ENCODE assay signal across 12 cellular contexts in the genomic region with DNA sequence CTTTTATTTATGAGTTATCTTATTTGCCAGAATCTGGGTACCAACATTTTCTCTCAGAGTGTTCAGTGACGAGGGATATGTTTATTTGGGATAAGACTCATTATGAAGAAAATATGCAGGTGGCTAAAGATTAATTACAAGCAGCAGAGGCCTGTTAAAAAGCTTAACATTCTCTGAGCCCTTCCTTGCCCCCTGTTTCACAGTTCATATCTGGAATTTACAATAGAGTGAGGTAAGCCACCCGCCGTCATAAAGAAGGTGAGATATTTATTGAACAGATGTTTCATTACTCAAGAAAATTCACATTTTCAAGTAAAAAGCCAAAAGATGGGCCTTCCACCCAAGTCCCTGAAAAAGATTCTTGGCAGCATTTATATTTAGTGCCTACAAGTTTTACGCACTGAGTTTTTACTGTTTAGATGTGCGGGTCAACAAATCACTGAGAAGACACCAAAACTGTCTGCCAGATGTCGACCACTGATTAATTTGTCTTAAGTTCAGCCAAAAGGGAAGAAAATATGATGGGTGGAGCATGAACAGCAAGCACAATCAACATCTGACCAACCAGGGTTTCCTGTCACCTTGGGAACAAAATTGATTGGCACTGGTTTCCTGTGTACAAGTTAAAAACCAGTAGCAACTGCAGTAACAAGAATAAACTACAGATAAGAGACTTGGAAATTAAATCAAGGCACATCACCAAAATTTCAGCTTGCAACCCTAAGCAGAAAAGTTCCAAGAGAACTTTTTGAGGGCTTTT.
A peak's percentile ranks its signal among the peaks of the same experiment; 100 is the strongest.
DNase-seq lines count a peak whose midpoint lies in the region; ATAC-seq and TF ChIP-seq lines count a peak whose summit lies in the region.
"Had no signal": no experiment of that assay in that cellular context is flagged by ENCODE, and none has a peak within 500 bp of the region (broad histone marks: within the 10 kb centered on the region; RNA-seq: fewer than 3 reads in every experiment).

No MANE protein-coding gene starts in this region.

- H3K36me3 ChIP-seq in GM23338 (ENCODE audit: insufficient read depth), result no peaks in the 10 kb centered on the region
- no peaks in the 10 kb centered on the region for H3K36me3 ChIP-seq in esophagus muscularis mucosa
- H3K36me3 ChIP-seq in osteoblast (ENCODE audit: insufficient read depth, low read length), result no peaks in the 10 kb centered on the region
- H3K36me3 ChIP-seq: SJSA1 had no signal

- H3K36me3 Mint-ChIP-seq in GM23338 (ENCODE audit: low read depth), result no peaks in the 10 kb centered on the region
- H3K36me3 Mint-ChIP-seq: activated CD4-positive, alpha-beta memory T cell treated with anti-CD3 and anti-CD28 coated beads for 36 hours had no signal

- H3K27ac ChIP-seq in GM23338 (ENCODE audit: low read depth), result peak overlapping the region; percentile 64
- H3K27ac ChIP-seq in esophagus muscularis mucosa (replicated peaks in 1 of 4), result peak overlapping the region; percentile 21 to 47 (median 36)
- no peak overlapping the region for H3K27ac ChIP-seq in osteoblast (ENCODE audit: low read depth, low read length)
- H3K27ac ChIP-seq: SJSA1 had no signal

- no peak for TF ChIP-seq POLR2A in esophagus muscularis mucosa (IDR thresholded peaks at IDR 0.05; ENCODE audit: low read depth)

- peak overlapping the region; percentile 1; the same call in 1 of the 2 replicates for H3K4me2 ChIP-seq in GM23338
- H3K4me2 ChIP-seq in osteoblast (ENCODE audit: insufficient read depth, low read length), result no peak overlapping the region

- H4K20me1 ChIP-seq in GM23338 (replicated peaks; ENCODE audit: insufficient read depth), result no peaks in the 10 kb centered on the region
- H4K20me1 ChIP-seq in osteoblast (ENCODE audit: insufficient read depth, low read length), result no peaks in the 10 kb centered on the region

- no peak overlapping the region for H3K4me3 Mint-ChIP-seq in GM23338
- H3K4me3 Mint-ChIP-seq: activated CD4-positive, alpha-beta memory T cell treated with anti-CD3 and anti-CD28 coated beads for 36 hours had no signal

- H3K4me3 ChIP-seq in GM23338 (no peak overlapping the region), esophagus muscularis mucosa (no peak overlapping the region), osteoblast (ENCODE audit: insufficient read depth, low read length) (no peak overlapping the region)
- H3K4me3 ChIP-seq: SJSA1 had no signal

- DNase-seq in GM23338 (ENCODE audit: low spot score) (no peak), M059J (ENCODE audit: low read depth) (peak; percentile 45), esophagus muscularis mucosa (ENCODE audit: extremely low spot score) (no peak), osteoblast (ENCODE audit: insufficient read length, low spot score, missing footprints) (no peak), hippocampal formation (lab: John Stamatoyannopoulos, UW) (no peak)
- DNase-seq: activated CD4-positive, alpha-beta memory T cell treated with anti-CD3 and anti-CD28 coated beads for 36 hours; DND-41; stimulated activated CD4-positive, alpha-beta T cell treated with anti-CD3 and anti-CD28 coated beads, Interleukin-2, amount 100 ng/mL, for 48 hours; substantia nigra had no signal

- no peak for TF ChIP-seq EP300 in esophagus muscularis mucosa (IDR thresholded peaks at IDR 0.05)

- H3K9me2 ChIP-seq in GM23338 (ENCODE audit: insufficient read depth), result no peaks in the 10 kb centered on the region

- no peak for TF ChIP-seq CTCF in GM23338 (conservative IDR thresholded peaks at IDR 0.05; ENCODE audit: low read depth in 2 of 2)
- TF ChIP-seq CTCF in esophagus muscularis mucosa (IDR thresholded peaks at IDR 0.05), result no peak
- no peak for TF ChIP-seq CTCF in osteoblast (IDR thresholded peaks at IDR 0.05; ENCODE audit: extremely low read depth, low read depth, low read length)

- H2AFZ ChIP-seq in GM23338 (peak overlapping the region; percentile 67; the same call in 1 of the 2 replicates), osteoblast (ENCODE audit: low read length) (peak overlapping the region; percentile 25)

- intact Hi-C loops in esophagus muscularis mucosa (cut with DNase I), result loop anchor here (5.0 kb wide), 1 partner anchor 840 kb away; no protein-coding TSS in a partner anchor

- H3K79me2 ChIP-seq in GM23338 (replicated peaks; ENCODE audit: insufficient read depth) (no peaks in the 10 kb centered on the region), osteoblast (ENCODE audit: insufficient read depth, low read length) (no peaks in the 10 kb centered on the region)

- peaks cover 28% of the 10 kb centered on the region for H3K4me1 Mint-ChIP-seq in GM23338

- ATAC-seq in GM23338 (no peak), HG02642 (IDR thresholded peaks at IDR 0.05; ENCODE audit: poor library complexity, unreplicated experiment) (no peak), HG02763 (IDR thresholded peaks at IDR 0.05; ENCODE audit: unreplicated experiment) (no peak)

- peaks cover 29% of the 10 kb centered on the region for H3K4me1 ChIP-seq in GM23338 (ENCODE audit: insufficient read depth)
- H3K4me1 ChIP-seq in esophagus muscularis mucosa, result peaks cover 0 to 11% (median 1%) of the 10 kb centered on the region in 4 donors
- H3K4me1 ChIP-seq in osteoblast (ENCODE audit: insufficient read depth, low read length), result no peaks in the 10 kb centered on the region
- H3K4me1 ChIP-seq: SJSA1 had no signal

- WGBS in esophagus muscularis mucosa, result 52% methylated on average over 6 of the region's 6 CpGs

- H3K27me3 Mint-ChIP-seq in GM23338 (ENCODE audit: insufficient read depth, low read depth, poor library complexity), result no peaks in the 10 kb centered on the region

- peak overlapping the region; percentile 81 for H3K27ac Mint-ChIP-seq in GM23338
- H3K27ac Mint-ChIP-seq: activated CD4-positive, alpha-beta memory T cell treated with anti-CD3 and anti-CD28 coated beads for 36 hours had no signal

- H3K9me3 Mint-ChIP-seq in GM23338, result no peaks in the 10 kb centered on the region
- H3K9me3 Mint-ChIP-seq: activated CD4-positive, alpha-beta memory T cell treated with anti-CD3 and anti-CD28 coated beads for 36 hours had no signal

- no peaks in the 10 kb centered on the region for H3K9me3 ChIP-seq in esophagus muscularis mucosa
- no peaks in the 10 kb centered on the region for H3K9me3 ChIP-seq in osteoblast (ENCODE audit: low read depth, low read length)
- H3K9me3 ChIP-seq: SJSA1 had no signal

- H3F3A ChIP-seq in GM23338 (replicated peaks; ENCODE audit: low read depth), result no peaks in the 10 kb centered on the region

- H3K27me3 ChIP-seq in GM23338 (ENCODE audit: insufficient read depth) (no peaks in the 10 kb centered on the region), esophagus muscularis mucosa (peaks cover 0 to 12% (median 0%) of the 10 kb centered on the region in 4 donors), osteoblast (ENCODE audit: insufficient read depth, low read length) (no peaks in the 10 kb centered on the region)
- H3K27me3 ChIP-seq: SJSA1 had no signal

TF ChIP-seq in GM23338, 12 proteins besides CTCF, POLR2A, EP300 and RAD21:
- TF ChIP-seq CREB1 (CRISPR knock-in tag; IDR thresholded peaks at IDR 0.05; ENCODE audit: low read depth) (no peak), EZH2phosphoT487 (IDR thresholded peaks at IDR 0.05; ENCODE audit: unreplicated experiment) (no peak), EZH2 (IDR thresholded peaks at IDR 0.05; ENCODE audit: low read depth, unreplicated experiment) (no peak)
- TF ChIP-seq, protein P1, sequence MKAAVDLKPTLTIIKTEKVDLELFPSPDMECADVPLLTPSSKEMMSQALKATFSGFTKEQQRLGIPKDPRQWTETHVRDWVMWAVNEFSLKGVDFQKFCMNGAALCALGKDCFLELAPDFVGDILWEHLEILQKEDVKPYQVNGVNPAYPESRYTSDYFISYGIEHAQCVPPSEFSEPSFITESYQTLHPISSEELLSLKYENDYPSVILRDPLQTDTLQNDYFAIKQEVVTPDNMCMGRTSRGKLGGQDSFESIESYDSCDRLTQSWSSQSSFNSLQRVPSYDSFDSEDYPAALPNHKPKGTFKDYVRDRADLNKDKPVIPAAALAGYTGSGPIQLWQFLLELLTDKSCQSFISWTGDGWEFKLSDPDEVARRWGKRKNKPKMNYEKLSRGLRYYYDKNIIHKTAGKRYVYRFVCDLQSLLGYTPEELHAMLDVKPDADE (IDR thresholded peaks at IDR 0.05), result no peak
- TF ChIP-seq, protein P2, sequence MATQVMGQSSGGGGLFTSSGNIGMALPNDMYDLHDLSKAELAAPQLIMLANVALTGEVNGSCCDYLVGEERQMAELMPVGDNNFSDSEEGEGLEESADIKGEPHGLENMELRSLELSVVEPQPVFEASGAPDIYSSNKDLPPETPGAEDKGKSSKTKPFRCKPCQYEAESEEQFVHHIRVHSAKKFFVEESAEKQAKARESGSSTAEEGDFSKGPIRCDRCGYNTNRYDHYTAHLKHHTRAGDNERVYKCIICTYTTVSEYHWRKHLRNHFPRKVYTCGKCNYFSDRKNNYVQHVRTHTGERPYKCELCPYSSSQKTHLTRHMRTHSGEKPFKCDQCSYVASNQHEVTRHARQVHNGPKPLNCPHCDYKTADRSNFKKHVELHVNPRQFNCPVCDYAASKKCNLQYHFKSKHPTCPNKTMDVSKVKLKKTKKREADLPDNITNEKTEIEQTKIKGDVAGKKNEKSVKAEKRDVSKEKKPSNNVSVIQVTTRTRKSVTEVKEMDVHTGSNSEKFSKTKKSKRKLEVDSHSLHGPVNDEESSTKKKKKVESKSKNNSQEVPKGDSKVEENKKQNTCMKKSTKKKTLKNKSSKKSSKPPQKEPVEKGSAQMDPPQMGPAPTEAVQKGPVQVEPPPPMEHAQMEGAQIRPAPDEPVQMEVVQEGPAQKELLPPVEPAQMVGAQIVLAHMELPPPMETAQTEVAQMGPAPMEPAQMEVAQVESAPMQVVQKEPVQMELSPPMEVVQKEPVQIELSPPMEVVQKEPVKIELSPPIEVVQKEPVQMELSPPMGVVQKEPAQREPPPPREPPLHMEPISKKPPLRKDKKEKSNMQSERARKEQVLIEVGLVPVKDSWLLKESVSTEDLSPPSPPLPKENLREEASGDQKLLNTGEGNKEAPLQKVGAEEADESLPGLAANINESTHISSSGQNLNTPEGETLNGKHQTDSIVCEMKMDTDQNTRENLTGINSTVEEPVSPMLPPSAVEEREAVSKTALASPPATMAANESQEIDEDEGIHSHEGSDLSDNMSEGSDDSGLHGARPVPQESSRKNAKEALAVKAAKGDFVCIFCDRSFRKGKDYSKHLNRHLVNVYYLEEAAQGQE (IDR thresholded peaks at IDR 0.05; ENCODE audit: unreplicated experiment), result no peak
